In genomic region chr4:160129439-160129838, GRCh38 we compare ENCODE assay signal across 20 cellular contexts.
DNase-seq lines count a peak whose midpoint lies in the region; ATAC-seq, FAIRE-seq and TF ChIP-seq lines count a peak whose summit lies in the region.
"Had no signal": no experiment of that assay in that cellular context is flagged by ENCODE, and none has a peak within 500 bp of the region (broad histone marks: within the 10 kb centered on the region; RNA-seq: fewer than 3 reads in every experiment).

No MANE protein-coding gene starts in this region.

- H3K79me2 ChIP-seq in hepatocyte (no peaks in the 10 kb centered on the region), smooth muscle cell (ENCODE audit: low read depth) (no peaks in the 10 kb centered on the region)

- no peak for TF ChIP-seq CTCF in hepatocyte (IDR thresholded peaks at IDR 0.05; ENCODE audit: poor library complexity)
- no peak for TF ChIP-seq CTCF in smooth muscle cell (IDR thresholded peaks at IDR 0.05; ENCODE audit: borderline replicate concordance, insufficient read depth, poor library complexity, severe bottlenecking)
- no peak for TF ChIP-seq CTCF in BE2C (IDR thresholded peaks at IDR 0.05; ENCODE audit: low read depth, low read length)

- H3K27me3 ChIP-seq in hepatocyte: no peaks in the 10 kb centered on the region
- no peaks in the 10 kb centered on the region for H3K27me3 ChIP-seq in smooth muscle cell (ENCODE audit: low read depth)
- H3K27me3 ChIP-seq in BE2C: no peaks in the 10 kb centered on the region
- H3K27me3 ChIP-seq: BLaER1 treated with 17β-estradiol and CSF1 and Interleukin-3, amounts not matched to agents 10 nM and 100 nM; cardiac muscle cell had no signal

- H3K4me1 ChIP-seq in hepatocyte (ENCODE audit: insufficient read depth) (peaks cover 6% of the 10 kb centered on the region), smooth muscle cell (ENCODE audit: low read depth) (no peaks in the 10 kb centered on the region), BE2C (peaks cover 7% of the 10 kb centered on the region; the same call in 1 of the 2 replicates)
- H3K4me1 ChIP-seq: BLaER1 treated with 17β-estradiol and CSF1 and Interleukin-3, amounts not matched to agents 10 nM and 100 nM had no signal

- H3K9me3 ChIP-seq in hepatocyte (ENCODE audit: low read depth): peaks cover 3% of the 10 kb centered on the region
- no peaks in the 10 kb centered on the region for H3K9me3 ChIP-seq in smooth muscle cell (replicated peaks; ENCODE audit: low read depth)
- H3K9me3 ChIP-seq in BE2C: no peaks in the 10 kb centered on the region

- H3K4me2 ChIP-seq in hepatocyte: no peak overlapping the region
- H3K4me2 ChIP-seq in smooth muscle cell: peak overlapping the region; percentile 12
- H3K4me2 ChIP-seq: BLaER1 treated with 17β-estradiol and CSF1 and Interleukin-3, amounts not matched to agents 10 nM and 100 nM had no signal

- peak; percentile 61 for DNase-seq in HS-5 (ENCODE audit: low read depth)
- peak; percentile 10 to 58 for DNase-seq in SW 1271 (lab: John Stamatoyannopoulos, UW)
- peak; percentile 31 for DNase-seq in hepatocyte (ENCODE audit: low spot score)
- DNase-seq in smooth muscle cell (lab: John Stamatoyannopoulos, UW; ENCODE audit: unreplicated experiment): no peak
- no peak for DNase-seq in left lobe of liver (ENCODE audit: low spot score)
- no peak for DNase-seq in BE2C
- DNase-seq in GM12892 (ENCODE audit: insufficient read length): no peak
- DNase-seq: activated naive CD4-positive, alpha-beta T cell; DMS79 treated with DMSO at 0.1 percent for 48 hours; effector CD4-positive, alpha-beta T cell; H9; midbrain; NCI-H1417 treated with DMSO at 0.1 percent for 48 hours; NCI-H2227 treated with DMSO at 0.1 percent for 48 hours; nucleus accumbens; stimulated activated naive CD4-positive, alpha-beta T cell had no signal

- H3K4me3 ChIP-seq in hepatocyte (no peak overlapping the region), smooth muscle cell (no peak overlapping the region), BE2C (ENCODE audit: low read depth, low read length) (no peak overlapping the region)
- H3K4me3 ChIP-seq: BLaER1 treated with 17β-estradiol and CSF1 and Interleukin-3, amounts not matched to agents 10 nM and 100 nM; cardiac muscle cell; skin epidermis had no signal

- FAIRE-seq in GM12892 (lab: Jason Lieb, UNC): no peak

- TF ChIP-seq POLR2A in GM12892 (IDR thresholded peaks at IDR 0.05; ENCODE audit: low read depth, low read length): no peak

- H3K9ac ChIP-seq in smooth muscle cell (ENCODE audit: low read depth): no peak overlapping the region
- H3K9ac ChIP-seq: BLaER1 treated with 17β-estradiol and CSF1 and Interleukin-3, amounts not matched to agents 10 nM and 100 nM had no signal

- no peaks in the 10 kb centered on the region for H4K20me1 ChIP-seq in hepatocyte (ENCODE audit: insufficient read depth, poor library complexity, severe bottlenecking)
- no peaks in the 10 kb centered on the region for H4K20me1 ChIP-seq in smooth muscle cell (ENCODE audit: low read depth)
- H4K20me1 ChIP-seq: BLaER1 treated with 17β-estradiol and CSF1 and Interleukin-3, amounts not matched to agents 10 nM and 100 nM had no signal

- no peaks in the 10 kb centered on the region for H3K9me2 ChIP-seq in hepatocyte (replicated peaks; ENCODE audit: insufficient read depth)

- H3F3A ChIP-seq in smooth muscle cell (ENCODE audit: low read depth): no peaks in the 10 kb centered on the region

- H3K27ac ChIP-seq in hepatocyte: peak overlapping the region; percentile 72
- H3K27ac ChIP-seq in smooth muscle cell (ENCODE audit: low read depth): peak overlapping the region; percentile 60
- H3K27ac ChIP-seq: BLaER1 treated with 17β-estradiol and CSF1 and Interleukin-3, amounts not matched to agents 10 nM and 100 nM; cardiac muscle cell; VCaP had no signal

- whole genome bisulfite sequencing in hepatocyte (ENCODE audit: low lambda C conversion rate, missing lambda C conversion rate): 55% methylated on average over 2 of the region's 2 CpGs
- 66% methylated on average over 2 of the region's 2 CpGs for WGBS in smooth muscle cell (ENCODE audit: low lambda C conversion rate)

- no peak for ATAC-seq in left lobe of liver

- H2AFZ ChIP-seq in hepatocyte (peak overlapping the region; percentile 8), smooth muscle cell (ENCODE audit: low read depth) (no peak overlapping the region)

- no peaks in the 10 kb centered on the region for H3K36me3 ChIP-seq in hepatocyte (replicated peaks; ENCODE audit: insufficient read depth, low read depth)
- H3K36me3 ChIP-seq in smooth muscle cell (ENCODE audit: low read depth): no peaks in the 10 kb centered on the region
- no peaks in the 10 kb centered on the region for H3K36me3 ChIP-seq in BE2C
- H3K36me3 ChIP-seq: BLaER1 treated with 17β-estradiol and CSF1 and Interleukin-3, amounts not matched to agents 10 nM and 100 nM; cardiac muscle cell had no signal

Comparison
In these comparisons a context has a peak if more than half of its experiments do, and no peak if none do; other contexts are left out.
1. DNase-seq: peak in HS-5 (single experiment), SW 1271 (2 of 2) and hepatocyte (single experiment); none in smooth muscle cell (single experiment), left lobe of liver (single experiment), BE2C (single experiment) and GM12892 (single experiment).